9 cellular contexts compared by ENCODE assay signal in genomic region chr6:4647414-4648365, GRCh38.
A peak's percentile ranks its signal among the peaks of the same experiment; 100 is the strongest.
DNase-seq lines count a peak whose midpoint lies in the region; ATAC-seq, FAIRE-seq and TF ChIP-seq lines count a peak whose summit lies in the region.
"Had no signal": no experiment of that assay in that cellular context is flagged by ENCODE, and none has a peak within 500 bp of the region (broad histone marks: within the 10 kb centered on the region; RNA-seq: fewer than 3 reads in every experiment).

No MANE protein-coding gene starts in this region.

- peak overlapping the region; percentile 68 for H2AFZ ChIP-seq in smooth muscle cell (ENCODE audit: low read depth)

- 16% methylated on average over 22 of the region's 22 CpGs for WGBS in smooth muscle cell (ENCODE audit: low lambda C conversion rate)

- H4K20me1 ChIP-seq in smooth muscle cell (ENCODE audit: low read depth), result no peaks in the 10 kb centered on the region

- H3K36me3 ChIP-seq in colonic mucosa, result no peaks in the 10 kb centered on the region
- no peaks in the 10 kb centered on the region for H3K36me3 ChIP-seq in kidney (ENCODE audit: control insufficient read depth in 1 of 2, insufficient read depth in 2 of 2, low read length in 2 of 2)
- H3K36me3 ChIP-seq in smooth muscle cell (ENCODE audit: low read depth), result no peaks in the 10 kb centered on the region

- H3K79me2 ChIP-seq in smooth muscle cell (ENCODE audit: low read depth), result no peaks in the 10 kb centered on the region

- DNase-seq in Ammon's horn (ENCODE audit: low spot score), result peak; percentile 78
- DNase-seq in HPDE6-E6E7 (ENCODE audit: extremely low spot score), result peak; percentile 71
- peak; percentile 31 for DNase-seq in RPMI8226
- peak; percentile 87 for DNase-seq in colonic mucosa
- peak; percentile 90 for DNase-seq in kidney
- peak; percentile 30 for DNase-seq in smooth muscle cell (lab: John Stamatoyannopoulos, UW; ENCODE audit: unreplicated experiment)

- no peak for FAIRE-seq in kidney (lab: Jason Lieb, UNC)

- H3F3A ChIP-seq in smooth muscle cell (ENCODE audit: low read depth), result no peaks in the 10 kb centered on the region

- no peaks in the 10 kb centered on the region for H3K9me3 ChIP-seq in colonic mucosa
- peaks cover 0 to 4% of the 10 kb centered on the region in 2 donors for H3K9me3 ChIP-seq in kidney (ENCODE audit: control insufficient read depth in 1 of 2, low read length in 2 of 2)
- H3K9me3 ChIP-seq in smooth muscle cell (replicated peaks; ENCODE audit: low read depth), result no peaks in the 10 kb centered on the region

- H3K9ac ChIP-seq in colonic mucosa (ENCODE audit: low read depth in 2 of 2, low read length in 2 of 2), result peak overlapping the region in 1 of 2 donors; percentile 49
- H3K9ac ChIP-seq in kidney (ENCODE audit: low read length in 2 of 2), result peak overlapping the region in 1 of 2 donors; percentile 66
- H3K9ac ChIP-seq in smooth muscle cell (ENCODE audit: low read depth), result peak overlapping the region; percentile 37

- TF ChIP-seq CTCF in colonic mucosa (IDR thresholded peaks at IDR 0.05) (no peak), kidney (IDR thresholded peaks at IDR 0.05; ENCODE audit: borderline replicate concordance, extremely low read depth, insufficient read depth) (no peak), smooth muscle cell (IDR thresholded peaks at IDR 0.05; ENCODE audit: borderline replicate concordance, insufficient read depth, poor library complexity, severe bottlenecking) (no peak)

- ATAC-seq in GM18498 (IDR thresholded peaks at IDR 0.05; ENCODE audit: unreplicated experiment) (no peak), HG02870 (IDR thresholded peaks at IDR 0.05; ENCODE audit: unreplicated experiment) (no peak)

- H3K4me3 ChIP-seq in colonic mucosa, result peak overlapping the region; percentile 15
- H3K4me3 ChIP-seq in kidney (ENCODE audit: low read length in 2 of 2), result peak overlapping the region; percentile 60 to 71
- peak overlapping the region; percentile 47 for H3K4me3 ChIP-seq in smooth muscle cell

- H3K27ac ChIP-seq in colonic mucosa (peak overlapping the region; percentile 53), kidney (ENCODE audit: low read depth in 2 of 2, low read length in 2 of 2) (no peak overlapping the region), smooth muscle cell (ENCODE audit: low read depth) (peak overlapping the region; percentile 13)
- H3K27ac ChIP-seq: HL-60 had no signal

- peaks cover 7% of the 10 kb centered on the region for H3K4me1 ChIP-seq in colonic mucosa
- H3K4me1 ChIP-seq in kidney (ENCODE audit: control insufficient read depth in 1 of 2, insufficient read depth in 1 of 2, low read depth in 1 of 2, low read length in 2 of 2), result peaks cover 0 to 3% of the 10 kb centered on the region in 2 donors
- H3K4me1 ChIP-seq in smooth muscle cell (ENCODE audit: low read depth), result no peaks in the 10 kb centered on the region

- intact Hi-C loops in colonic mucosa (cut with DNase I), result no loop called here
- intact Hi-C loops in kidney (cut with DNase I), result no loop called here

- no peaks in the 10 kb centered on the region for H3K27me3 ChIP-seq in colonic mucosa
- H3K27me3 ChIP-seq in smooth muscle cell (ENCODE audit: low read depth), result no peaks in the 10 kb centered on the region

- H3K4me2 ChIP-seq in smooth muscle cell, result peak overlapping the region; percentile 83

Comparison
In these comparisons a context has a peak if more than half of its experiments do, and no peak if none do; other contexts are left out.
1. DNase-seq: peak in every context shown above with its lines; median percentile 90 in kidney; 87 in colonic mucosa; 78 in Ammon's horn; 71 in HPDE6-E6E7; 31 in RPMI8226; 30 in smooth muscle cell.
2. H3K27ac ChIP-seq: peak in colonic mucosa (single experiment) and smooth muscle cell (single experiment); none in kidney (0 of 2).
3. H3K4me3 ChIP-seq: peak in every context shown above with its lines; median percentile 66 in kidney; 47 in smooth muscle cell; 15 in colonic mucosa.